In the genomic region with DNA sequence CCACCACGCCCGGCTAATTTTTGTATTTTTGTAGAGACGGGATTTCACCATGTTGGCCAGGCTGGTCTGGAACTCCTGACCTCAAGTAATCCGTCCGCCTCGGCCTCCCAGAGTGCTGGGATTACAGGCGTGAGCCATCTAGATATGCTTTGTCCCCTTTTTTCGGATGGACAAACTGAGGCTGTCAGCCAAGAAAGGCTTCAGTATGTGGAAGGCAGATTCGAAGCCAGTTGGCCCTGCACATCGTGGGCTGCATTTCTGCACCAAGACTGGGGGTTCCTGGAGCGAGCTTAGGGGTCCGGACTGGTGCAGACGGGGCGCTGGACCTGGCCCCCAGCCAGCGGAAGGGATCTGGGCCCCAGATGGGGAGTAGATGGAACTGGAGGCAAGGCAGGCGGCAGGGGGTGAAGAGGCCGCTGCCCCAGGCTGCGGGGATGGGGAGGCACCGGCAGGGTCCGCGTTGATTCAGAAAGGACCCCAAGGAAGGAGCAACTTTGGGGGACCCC, we compare ENCODE assay signal across 7 cellular contexts. TPM values are rescaled to one million over a fixed set of nuclear protein-coding genes. Genes with fewer than 3 reads are reported as not detected.
DNase-seq lines count a peak whose midpoint lies in the region; ATAC-seq and TF ChIP-seq lines count a peak whose summit lies in the region.

No MANE protein-coding gene starts in this region.

- H3K9me3 ChIP-seq in SJCRH30 (replicated peaks) = no peaks in the 10 kb centered on the region
- no peaks in the 10 kb centered on the region for H3K9me3 ChIP-seq in spleen

- 21 to 42% (median 34%) methylated on average over 19 to 21 of the region's 21 CpGs for WGBS in spleen, 5 donors

- DNase-seq in SJCRH30 (peak in 1 of 2 experiments; percentile 27), left cardiac atrium (peak; percentile 37), spleen (no peak), DMS153 (lab: John Stamatoyannopoulos, UW) (no peak), NCI-H524 treated with DMSO at 0.1 percent for 48 hours (lab: John Stamatoyannopoulos, UW) (no peak), EL (no peak)

- TF ChIP-seq CTCF in spleen (IDR thresholded peaks at IDR 0.05 in 8 of 11, conservative IDR thresholded peaks at IDR 0.05 in 3 of 11) = no peak

- no peaks in the 10 kb centered on the region for H3K36me3 ChIP-seq in SJCRH30
- no peaks in the 10 kb centered on the region for H3K36me3 ChIP-seq in spleen

- intact Hi-C loops in left cardiac atrium (cut with DNase I) (no loop called here), spleen (cut with DNase I; ENCODE audit: low total_unique reads) (no loop called here)

- H3K4me3 ChIP-seq in SJCRH30 (peak overlapping the region; percentile 61), spleen (peak overlapping the region in 7 of 8 donors; percentile 45 to 78 (median 57))

- peaks cover 41% of the 10 kb centered on the region for H3K4me1 ChIP-seq in SJCRH30
- H3K4me1 ChIP-seq in spleen = peaks cover 31 to 74% (median 51%) of the 10 kb centered on the region in 6 donors

- H3K27me3 ChIP-seq in SJCRH30 (no peaks in the 10 kb centered on the region), spleen (replicated peaks in 1 of 7) (no peaks in the 10 kb centered on the region)

- ATAC-seq in GM21515 (IDR thresholded peaks at IDR 0.05; ENCODE audit: unreplicated experiment) (peak; percentile 20), left cardiac atrium (no peak)

- peak overlapping the region; percentile 69; the same call in 1 of the 2 replicates for H3K27ac ChIP-seq in SJCRH30
- H3K27ac ChIP-seq in spleen = peak overlapping the region; percentile 95 to 100 (median 98)

- no peak for TF ChIP-seq POLR2A in spleen (IDR thresholded peaks at IDR 0.05)

RNA-seq across cellular contexts. Expression of a gene that starts 9.7 kb away (rescaled TPM):
- 70.1 and 94.9 TPM in 2 replicates for total RNA-seq in SJCRH30 (2014; rRNA removed; shearing (Covaris generic))
- total RNA-seq in left cardiac atrium (100 to 1,000 TPM; 122 to 169 TPM), spleen (100 to 1,000 TPM; 119 to 232 (median 159) TPM)
- polyA plus RNA-seq in spleen = 10 to 100 TPM; 47.5 to 86.5 (median 75.6) TPM

RNA-seq across cellular contexts. Expression of a gene that starts 16.8 kb away (rescaled TPM):
- total RNA-seq in SJCRH30 (2014; rRNA removed; shearing (Covaris generic)) = 0.03 and 0.06 TPM in 2 replicates
- total RNA-seq in left cardiac atrium (1 to 10 TPM in 1 of 2 donors, under 1 TPM in 1; 0.91 to 1.3 TPM), spleen (10 to 100 TPM in 3 of 7 donors, 1 to 10 TPM in 4; 4.7 to 17.1 (median 8.6) TPM)
- polyA plus RNA-seq in spleen = 10 to 100 TPM in 1 of 3 donors, 1 to 10 TPM in 2; 1.4 to 15.6 (median 7.8) TPM

RNA-seq across cellular contexts. Expression of a gene that starts 31.8 kb away (rescaled TPM):
- 378 and 427 TPM in 2 replicates for total RNA-seq in SJCRH30 (2014; rRNA removed; shearing (Covaris generic))
- total RNA-seq in left cardiac atrium (10 to 100 TPM; 68.9 to 79.0 TPM), spleen (10 to 100 TPM; 55.8 to 86.5 (median 65.1) TPM)
- polyA plus RNA-seq in spleen = 100 to 1,000 TPM in 2 of 3 donors, 10 to 100 TPM in 1; 91.6 to 192 (median 151) TPM

RNA-seq across cellular contexts. Expression of a gene that starts 49.3 kb away (rescaled TPM):
- 8.7 and 11.7 TPM in 2 replicates for total RNA-seq in SJCRH30 (2014; rRNA removed; shearing (Covaris generic))
- total RNA-seq in left cardiac atrium (10 to 100 TPM; 27.5 to 34.7 TPM), spleen (10 to 100 TPM; 20.2 to 65.6 (median 45.1) TPM)
- 10 to 100 TPM in 1 of 3 donors, 1 to 10 TPM in 2; 9.3 to 17.3 (median 9.6) TPM for polyA plus RNA-seq in spleen
